In genomic region chr19:55099557-55100506, GRCh38 we compare ENCODE assay signal across 10 cellular contexts. TPM values are rescaled to one million over a fixed set of nuclear protein-coding genes. Genes with fewer than 3 reads are reported as not detected.
A peak's percentile ranks its signal among the peaks of the same experiment; 100 is the strongest.
DNase-seq lines count a peak whose midpoint lies in the region; ATAC-seq and TF ChIP-seq lines count a peak whose summit lies in the region.
"Had no signal": no experiment of that assay in that cellular context is flagged by ENCODE, and none has a peak within 500 bp of the region (broad histone marks: within the 10 kb centered on the region; RNA-seq: fewer than 3 reads in every experiment).

No MANE protein-coding gene starts in this region.

- H3K36me3 ChIP-seq in HCT116 (ENCODE audit: control insufficient read depth in 1 of 2, insufficient read depth in 2 of 2, low read length in 2 of 2) (peaks cover 4 to 12% of the 10 kb centered on the region in 2 experiments; a peak in 3 of 4 replicates), sigmoid colon (peaks cover 31 to 74% (median 65%) of the 10 kb centered on the region in 4 donors)

- RAD21 ChIA-PET in HCT116 (lab: Charles Lee; ENCODE audit: low non-redundant PET in 1 of 2, low total read pairs in 2 of 2, uncharacterized antibody in 2 of 2, unreplicated experiment in 2 of 2), result no interaction called here

- no TSS peak for BruUV-seq in HCT116 (replicated peaks; lab: Mats Ljungman, UMichigan)

- H3K27me3 ChIP-seq in HCT116 (ENCODE audit: insufficient read depth, low read length), result no peaks in the 10 kb centered on the region
- no peaks in the 10 kb centered on the region for H3K27me3 ChIP-seq in sigmoid colon
- H3K27me3 ChIP-seq: upper lobe of left lung had no signal

- TF ChIP-seq POLR2A in HCT116 (IDR thresholded peaks at IDR 0.05; ENCODE audit: borderline replicate concordance, extremely low read depth, insufficient read depth, insufficient read length) (no peak), sigmoid colon (IDR thresholded peaks at IDR 0.05) (no peak)

- H3K27ac Mint-ChIP-seq in brain (peak overlapping the region in 4 of 5 experiments; percentile 27 to 70 (median 68)), neural crest cell (ENCODE audit: unreplicated experiment) (no peak overlapping the region)
- H3K27ac Mint-ChIP-seq: activated CD8-positive, alpha-beta memory T cell treated with anti-CD3 and anti-CD28 coated beads, Interleukin-2, amount 10 ng/mL, durations not matched to agents 7 days and 5 days had no signal

- intact Hi-C loops in HCT116 (cut with micrococcal nuclease) (no loop called here), sigmoid colon (cut with DNase I) (no loop called here)

- H3K4me3 Mint-ChIP-seq in brain, result no peak overlapping the region
- H3K4me3 Mint-ChIP-seq in neural crest cell, result peak overlapping the region; percentile 39
- H3K4me3 Mint-ChIP-seq: activated CD8-positive, alpha-beta memory T cell treated with anti-CD3 and anti-CD28 coated beads, Interleukin-2, amount 10 ng/mL, durations not matched to agents 7 days and 5 days; naive thymus-derived CD8-positive, alpha-beta T cell had no signal

- TF ChIP-seq EP300 in sigmoid colon (IDR thresholded peaks at IDR 0.05), result no peak

- H3K9me2 ChIP-seq in HCT116 (ENCODE audit: insufficient read depth), result no peaks in the 10 kb centered on the region

- no peak overlapping the region for H3K4me2 ChIP-seq in HCT116 (ENCODE audit: low read length)

- H3K4me3 ChIP-seq in HCT116 (replicated peaks in 1 of 2; ENCODE audit: low read depth in 1 of 2, low read length in 2 of 2), result no peak overlapping the region
- no peak overlapping the region for H3K4me3 ChIP-seq in sigmoid colon
- H3K4me3 ChIP-seq: upper lobe of left lung had no signal

- TF ChIP-seq CTCF in HCT116 (IDR thresholded peaks at IDR 0.05 in 2 of 3, conservative IDR thresholded peaks at IDR 0.05 in 1 of 3; ENCODE audit: borderline replicate concordance in 1 of 3, insufficient read depth in 1 of 3, low read depth in 2 of 3, low read length in 2 of 3) (peak; percentile 10 to 50 (median 33); a peak in 4 of 6 replicates), brain (conservative IDR thresholded peaks at IDR 0.05) (peak in 1 of 2 experiments; percentile 33), neural crest cell (conservative IDR thresholded peaks at IDR 0.05) (peak; percentile 31), sigmoid colon (IDR thresholded peaks at IDR 0.05) (no peak)

- no peaks in the 10 kb centered on the region for H4K20me1 ChIP-seq in HCT116 (ENCODE audit: insufficient read depth)

- 88 to 90% methylated on average over 27 of the region's 27 CpGs for WGBS in sigmoid colon, 2 donors

- H3K79me2 ChIP-seq in HCT116 (ENCODE audit: insufficient read depth, low read length), result no peaks in the 10 kb centered on the region

- TF ChIP-seq RAD21 in HCT116 (IDR thresholded peaks at IDR 0.05; ENCODE audit: low read depth), result peak; percentile 51

- no peak overlapping the region for H3K27ac ChIP-seq in HCT116 (ENCODE audit: low read depth, low read length)
- peak overlapping the region in 1 of 4 donors; percentile 2 for H3K27ac ChIP-seq in sigmoid colon

- POLR2A ChIA-PET in HCT116 (lab: Charles Lee), result no interaction called here

- peaks cover 6% of the 10 kb centered on the region for H3K4me1 Mint-ChIP-seq in brain
- H3K4me1 Mint-ChIP-seq in neural crest cell, result peaks cover 10% of the 10 kb centered on the region
- H3K4me1 Mint-ChIP-seq: activated CD8-positive, alpha-beta memory T cell treated with anti-CD3 and anti-CD28 coated beads, Interleukin-2, amount 10 ng/mL, durations not matched to agents 7 days and 5 days; naive thymus-derived CD8-positive, alpha-beta T cell had no signal

- H3K9me3 Mint-ChIP-seq in brain (peaks cover 0 to 6% (median 4%) of the 10 kb centered on the region in 5 experiments), neural crest cell (no peaks in the 10 kb centered on the region)
- H3K9me3 Mint-ChIP-seq: naive thymus-derived CD8-positive, alpha-beta T cell had no signal

- CTCF ChIA-PET in HCT116 (lab: Charles Lee), result no interaction called here

- peak; percentile 67 for ATAC-seq in HCT116
- no peak for ATAC-seq in HG02588 (IDR thresholded peaks at IDR 0.05; ENCODE audit: unreplicated experiment)
- ATAC-seq: activated CD8-positive, alpha-beta memory T cell treated with anti-CD3 and anti-CD28 coated beads, Interleukin-2, amount 10 ng/mL, durations not matched to agents 7 days and 5 days; naive thymus-derived CD8-positive, alpha-beta T cell had no signal

- no peaks in the 10 kb centered on the region for H3K4me1 ChIP-seq in HCT116 (ENCODE audit: control insufficient read depth in 1 of 2, insufficient read depth in 2 of 2, low read length in 2 of 2)
- H3K4me1 ChIP-seq in sigmoid colon, result peaks cover 0 to 14% (median 0%) of the 10 kb centered on the region in 4 donors

- H3K36me3 Mint-ChIP-seq in brain (peaks cover 27% of the 10 kb centered on the region), neural crest cell (ENCODE audit: low read depth) (peaks cover 11% of the 10 kb centered on the region)

- no peak overlapping the region for H2AFZ ChIP-seq in HCT116 (ENCODE audit: low read depth, low read length, poor library complexity, severe bottlenecking)

- no peak overlapping the region for H3K9ac ChIP-seq in HCT116 (ENCODE audit: low read length)

- H3K9me3 ChIP-seq in HCT116 (ENCODE audit: control insufficient read depth in 1 of 2, insufficient read depth in 1 of 2, low read depth in 1 of 2, low read length in 2 of 2) (no peaks in the 10 kb centered on the region), sigmoid colon (peaks cover 0 to 4% (median 0%) of the 10 kb centered on the region in 4 donors)

- DNase-seq in HCT116 (ENCODE audit: low read depth, low spot score) (no peak), neural crest cell (ENCODE audit: low read depth, low spot score) (no peak), sigmoid colon (no peak)
- DNase-seq in stimulated activated CD4-positive, alpha-beta T cell treated with anti-CD3 and anti-CD28 coated beads, Interleukin-15, amount 100 ng/mL, for 24 hours, result no peak
- DNase-seq: activated CD8-positive, alpha-beta memory T cell treated with anti-CD3 and anti-CD28 coated beads, Interleukin-2, amount 10 ng/mL, durations not matched to agents 7 days and 5 days; NCI-H226 had no signal

- H3K27me3 Mint-ChIP-seq in brain, result no peaks in the 10 kb centered on the region
- no peaks in the 10 kb centered on the region for H3K27me3 Mint-ChIP-seq in neural crest cell (ENCODE audit: low read depth)
- H3K27me3 Mint-ChIP-seq: activated CD8-positive, alpha-beta memory T cell treated with anti-CD3 and anti-CD28 coated beads, Interleukin-2, amount 10 ng/mL, durations not matched to agents 7 days and 5 days; naive thymus-derived CD8-positive, alpha-beta T cell had no signal

TF ChIP-seq in HCT116, 20 proteins besides CTCF, POLR2A, EP300 and RAD21 (continues in another document):
- no peak for TF ChIP-seq EZH2phosphoT487 (IDR thresholded peaks at IDR 0.05; ENCODE audit: borderline replicate concordance)
- TF ChIP-seq CBX3 (IDR thresholded peaks at IDR 0.05; ENCODE audit: low read depth), result no peak
- TF ChIP-seq POLR2AphosphoS5 (IDR thresholded peaks at IDR 0.05; ENCODE audit: low read depth, low read length), result no peak
- TF ChIP-seq ELF1 (IDR thresholded peaks at IDR 0.05; ENCODE audit: borderline replicate concordance, low read depth), result no peak

RNA-seq across cellular contexts. Expression of gene PPP1R12C, which starts 17.6 kb away (rescaled TPM):
- total RNA-seq in HCT116 (2021; ENCODE audit: unreplicated experiment) (83.2 TPM), neural crest cell (107 and 108 TPM in 2 replicates), sigmoid colon (100 to 1,000 TPM; 125 to 222 (median 168) TPM)
- 50.0 and 59.9 TPM in 2 replicates for polyA plus RNA-seq in HCT116 (2012)
- polyA plus RNA-seq in brain (ENCODE audit: insufficient read depth, low read depth, low replicate concordance) (56.9 TPM), sigmoid colon (100 to 1,000 TPM in 1 of 3 donors, 10 to 100 TPM in 2; 53.6 to 139 (median 58.9) TPM)

RNA-seq across cellular contexts. Expression of gene EPS8L1, which starts 24.2 kb away (rescaled TPM):
- total RNA-seq in HCT116 (2021; ENCODE audit: unreplicated experiment), result 62.1 TPM
- polyA plus RNA-seq in HCT116 (2012), result 87.9 and 99.4 TPM in 2 replicates
- 5.5 TPM for polyA plus RNA-seq in brain (ENCODE audit: insufficient read depth, low read depth, low replicate concordance)
- total RNA-seq in neural crest cell, result 22.4 TPM in 2 replicates
- total RNA-seq in sigmoid colon, result under 1 TPM in 1 of 4 donors, not detected in 3; 0.28 TPM
- polyA plus RNA-seq in sigmoid colon, result 10 to 100 TPM; 36.3 to 77.8 (median 37.8) TPM

RNA-seq across cellular contexts. Expression of gene RDH13, which starts 36.9 kb away (rescaled TPM):
- total RNA-seq in HCT116 (2021; ENCODE audit: unreplicated experiment) (31.1 TPM), neural crest cell (19.9 and 20.4 TPM in 2 replicates), sigmoid colon (10 to 100 TPM in 2 of 4 donors, 1 to 10 TPM in 2; 6.9 to 12.1 (median 9.9) TPM)
- 22.7 and 23.1 TPM in 2 replicates for polyA plus RNA-seq in HCT116 (2012)
- polyA plus RNA-seq in brain (ENCODE audit: insufficient read depth, low read depth, low replicate concordance) (4.8 TPM), sigmoid colon (10 to 100 TPM in 2 of 3 donors, 1 to 10 TPM in 1; 9.6 to 41.0 (median 24.3) TPM)

RNA-seq across cellular contexts. Expression of gene TNNT1, which starts 49.2 kb away (rescaled TPM):
- 188 TPM for total RNA-seq in HCT116 (2021; ENCODE audit: unreplicated experiment)
- 219 and 251 TPM in 2 replicates for polyA plus RNA-seq in HCT116 (2012)
- polyA plus RNA-seq in brain (ENCODE audit: insufficient read depth, low read depth, low replicate concordance), result 5.7 TPM
- 1.1 TPM in 1 of 2 replicates, not detected in the other for total RNA-seq in neural crest cell
- total RNA-seq in sigmoid colon, result 1 to 10 TPM in 1 of 4 donors, not detected in 3; 2.2 TPM
- polyA plus RNA-seq in sigmoid colon, result 10 to 100 TPM in 1 of 3 donors, 1 to 10 TPM in 2; 1.4 to 17.4 (median 2.3) TPM
- total RNA-seq: naive thymus-derived CD8-positive, alpha-beta T cell had no signal
- polyA plus RNA-seq: naive thymus-derived CD8-positive, alpha-beta T cell had no signal

RNA-seq across cellular contexts. Expression of gene TNNI3, which starts 57.7 kb away (rescaled TPM):
- total RNA-seq in HCT116 (2021; ENCODE audit: unreplicated experiment) (42.1 TPM), neural crest cell (5.4 and 6.5 TPM in 2 replicates), sigmoid colon (not detected)
- polyA plus RNA-seq in HCT116 (2012), result 38.5 and 43.5 TPM in 2 replicates
- polyA plus RNA-seq in brain (ENCODE audit: insufficient read depth, low read depth, low replicate concordance) (not detected), sigmoid colon (10 to 100 TPM in 1 of 3 donors, 1 to 10 TPM in 2; 3.6 to 45.5 (median 3.6) TPM)
- total RNA-seq: activated CD8-positive, alpha-beta memory T cell treated with anti-CD3 and anti-CD28 coated beads, Interleukin-2, amount 10 ng/mL, durations not matched to agents 7 days and 5 days; naive thymus-derived CD8-positive, alpha-beta T cell had no signal
- polyA plus RNA-seq: naive thymus-derived CD8-positive, alpha-beta T cell had no signal

Comparison
In these comparisons a context has a peak if more than half of its experiments do, and no peak if none do; other contexts are left out.
1. CTCF ChIP-seq: peak in HCT116 (3 of 3) and neural crest cell (single experiment); none in sigmoid colon (0 of 4).
2. RNA of gene EPS8L1, which starts 24.2 kb away (total RNA-seq): 62.1 TPM in HCT116 (single experiment) and 22.4 TPM in neural crest cell; 0.28 TPM in sigmoid colon; every median in the first group is over 10 times any median in the second.